1 cellular context compared by ENCODE assay signal in genomic region chr14:89435527-89436273, GRCh38.
TF ChIP-seq lines count a peak whose summit lies in the region.

No MANE protein-coding gene starts in this region.

TF ChIP-seq in IMR-90, 13 proteins besides CTCF, POLR2A, EP300 and RAD21:
- TF ChIP-seq BHLHE40 (IDR thresholded peaks at IDR 0.05; ENCODE audit: low read depth, low read length) (no peak), MAZ (IDR thresholded peaks at IDR 0.05; ENCODE audit: borderline replicate concordance, low read depth, low read length) (no peak), FOS (IDR thresholded peaks at IDR 0.05; ENCODE audit: low read depth, low read length) (no peak), RCOR1 (IDR thresholded peaks at IDR 0.05; ENCODE audit: insufficient replicate concordance, low read length) (no peak), MXI1 (IDR thresholded peaks at IDR 0.05; ENCODE audit: borderline replicate concordance, low read depth, low read length) (no peak), ELK1 (IDR thresholded peaks at IDR 0.05; ENCODE audit: borderline replicate concordance, low read depth, low read length) (no peak), CEBPB (IDR thresholded peaks at IDR 0.05; ENCODE audit: low read depth, low read length) (no peak), CHD1 (IDR thresholded peaks at IDR 0.05; ENCODE audit: low read depth, low read length) (no peak), NFE2L2 (IDR thresholded peaks at IDR 0.05; ENCODE audit: low read depth, low read length) (no peak)
